In genomic region chr6:38316099-38316868, GRCh38 we compare ENCODE assay signal across 15 cellular contexts.
DNase-seq lines count a peak whose midpoint lies in the region; ATAC-seq and FAIRE-seq lines count a peak whose summit lies in the region.
"Had no signal": no experiment of that assay in that cellular context is flagged by ENCODE, and none has a peak within 500 bp of the region (broad histone marks: within the 10 kb centered on the region; RNA-seq: fewer than 3 reads in every experiment).

No MANE protein-coding gene starts in this region.

- CTCF ChIA-PET in activated CD4-positive, alpha-beta T cell treated with anti-CD3 and anti-CD28 coated beads for 36 hours (lab: Charles Lee) = no interaction called here

- intact Hi-C loops in activated CD4-positive, alpha-beta T cell treated with anti-CD3 and anti-CD28 coated beads for 36 hours (cut with DNase I, micrococcal nuclease) = no loop called here

- no peaks in the 10 kb centered on the region for H3K9me3 Mint-ChIP-seq in activated CD4-positive, alpha-beta T cell treated with anti-CD3 and anti-CD28 coated beads for 36 hours (ENCODE audit: low read depth)
- H3K9me3 Mint-ChIP-seq: activated naive CD4-positive, alpha-beta T cell treated with anti-CD3 and anti-CD28 coated beads for 36 hours; stimulated activated naive CD8-positive, alpha-beta T cell treated with anti-CD3 and anti-CD28 coated beads, Interleukin-15, Interleukin-2, amounts not matched to agents 100 ng/mL and 50 ng/mL, for 24 hours had no signal

- POLR2A ChIA-PET in activated CD4-positive, alpha-beta T cell treated with anti-CD3 and anti-CD28 coated beads for 36 hours (lab: Charles Lee) = no interaction called here

- FAIRE-seq in GM18507 (lab: Jason Lieb, UNC) (peak; percentile 68), colon (lab: Jason Lieb, UNC) (peak; percentile 75)
- FAIRE-seq: bronchial epithelial cell had no signal

- DNase-seq in GM18507 (ENCODE audit: extremely low spot score, insufficient read length, low read depth) (no peak), UCSD-AML1 (lab: John Stamatoyannopoulos, UW; ENCODE audit: unreplicated experiment) (no peak), SKM-1 (lab: John Stamatoyannopoulos, UW; ENCODE audit: unreplicated experiment) (no peak)
- no peak for DNase-seq in activated CD4-positive, alpha-beta T cell treated with anti-CD3 and anti-CD28 coated beads for 36 hours
- DNase-seq: activated naive CD4-positive, alpha-beta T cell treated with anti-CD3 and anti-CD28 coated beads for 36 hours; effector CD4-positive, alpha-beta T cell; mesenchymal stem cell; WERI-Rb-1 had no signal

- ATAC-seq in GM19468 (IDR thresholded peaks at IDR 0.05; ENCODE audit: extremely low read depth, unreplicated experiment) (peak; percentile 36), HG03064 (IDR thresholded peaks at IDR 0.05; ENCODE audit: low read depth, unreplicated experiment) (peak; percentile 51), GM21381 (IDR thresholded peaks at IDR 0.05; ENCODE audit: unreplicated experiment) (no peak)
- no peak for ATAC-seq in activated CD4-positive, alpha-beta T cell treated with anti-CD3 and anti-CD28 coated beads for 36 hours
- ATAC-seq: sciatic nerve had no signal

- no peaks in the 10 kb centered on the region for H3K4me1 Mint-ChIP-seq in activated CD4-positive, alpha-beta T cell treated with anti-CD3 and anti-CD28 coated beads for 36 hours

- H3K36me3 Mint-ChIP-seq in activated CD4-positive, alpha-beta T cell treated with anti-CD3 and anti-CD28 coated beads for 36 hours (ENCODE audit: low read depth) = no peaks in the 10 kb centered on the region

- H3K27me3 Mint-ChIP-seq in activated CD4-positive, alpha-beta T cell treated with anti-CD3 and anti-CD28 coated beads for 36 hours = no peaks in the 10 kb centered on the region
- H3K27me3 Mint-ChIP-seq: stimulated activated naive CD8-positive, alpha-beta T cell treated with anti-CD3 and anti-CD28 coated beads, Interleukin-15, Interleukin-2, amounts not matched to agents 100 ng/mL and 50 ng/mL, for 24 hours had no signal

- H3K27ac Mint-ChIP-seq in activated CD4-positive, alpha-beta T cell treated with anti-CD3 and anti-CD28 coated beads for 36 hours = no peak overlapping the region
- H3K27ac Mint-ChIP-seq: activated naive CD4-positive, alpha-beta T cell treated with anti-CD3 and anti-CD28 coated beads for 36 hours; stimulated activated naive CD8-positive, alpha-beta T cell treated with anti-CD3 and anti-CD28 coated beads, Interleukin-15, Interleukin-2, amounts not matched to agents 100 ng/mL and 50 ng/mL, for 24 hours had no signal

- no peak overlapping the region for H3K4me3 Mint-ChIP-seq in activated CD4-positive, alpha-beta T cell treated with anti-CD3 and anti-CD28 coated beads for 36 hours
- H3K4me3 Mint-ChIP-seq: activated naive CD4-positive, alpha-beta T cell treated with anti-CD3 and anti-CD28 coated beads for 36 hours; stimulated activated naive CD8-positive, alpha-beta T cell treated with anti-CD3 and anti-CD28 coated beads, Interleukin-15, Interleukin-2, amounts not matched to agents 100 ng/mL and 50 ng/mL, for 24 hours had no signal

Comparison
In these comparisons a context has a peak if more than half of its experiments do, and no peak if none do; other contexts are left out.
1. ATAC-seq: peak in GM19468 (single experiment) and HG03064 (single experiment); none in GM21381 (single experiment) and activated CD4-positive, alpha-beta T cell treated with anti-CD3 and anti-CD28 coated beads for 36 hours (single experiment).